ENCODE assay signal across 20 cellular contexts in genomic region chr11:59289356-59289755, GRCh38.
"Had no signal": no experiment of that assay in that cellular context is flagged by ENCODE, and none has a peak within 500 bp of the region (broad histone marks: within the 10 kb centered on the region; RNA-seq: fewer than 3 reads in every experiment).

No MANE protein-coding gene starts in this region.

- H3K27me3 ChIP-seq: breast epithelium, vagina had no signal

- DNase-seq: activated CD4-positive, alpha-beta T cell treated with anti-CD3 and anti-CD28 coated beads, Interleukin-2, amount 50 U/mL, for 1 hour; activated effector memory CD4-positive, alpha-beta T cell treated with anti-CD3 and anti-CD28 coated beads, Interleukin-2, amount 50 U/mL, for 16 hours; activated T-cell treated with anti-CD3 and anti-CD28 coated beads, Interleukin-2, amount 50 U/mL, for 72 hours; effector CD8-positive, alpha-beta T cell; esophagus squamous epithelium; left cardiac atrium; lower lobe of right lung; nucleus accumbens; posterior cingulate gyrus; stimulated activated CD8-positive, alpha-beta memory T cell treated with anti-CD3 and anti-CD28 coated beads, Interleukin-4, amount 100 ng/mL, for 48 hours; stimulated activated naive CD8-positive, alpha-beta T cell treated with anti-CD3 and anti-CD28 coated beads, Interleukin-15, Interleukin-2, amounts not matched to agents 100 U/mL and 50 U/mL, for 24 hours; substantia nigra; transverse colon had no signal

- H3K4me1 Mint-ChIP-seq: nephron had no signal

- H3K27ac ChIP-seq: breast epithelium, coronary artery, esophagus squamous epithelium, hepatocyte, lower lobe of right lung, transverse colon, vagina had no signal

- H3K9me3 ChIP-seq: breast epithelium, esophagus squamous epithelium, lower lobe of right lung, transverse colon, vagina had no signal

- H3K36me3 ChIP-seq: breast epithelium, esophagus squamous epithelium, lower lobe of right lung, transverse colon, vagina had no signal

- H3K36me3 Mint-ChIP-seq: activated naive CD4-positive, alpha-beta T cell treated with anti-CD3 and anti-CD28 coated beads, Interleukin-2, amount 50 U/mL, for 24 hours had no signal

- H3K9me3 Mint-ChIP-seq: activated naive CD4-positive, alpha-beta T cell treated with anti-CD3 and anti-CD28 coated beads, Interleukin-2, amount 50 U/mL, for 24 hours; nephron; T-helper 2 cell treated with Interferon-gamma antibody and Interleukin-4, amounts not matched to agents 5 μg/mL and 100 μg/mL, for 36 hours had no signal

- H3K4me3 Mint-ChIP-seq: activated naive CD4-positive, alpha-beta T cell treated with anti-CD3 and anti-CD28 coated beads, Interleukin-2, amount 50 U/mL, for 24 hours; activated T-cell treated with anti-CD3 and anti-CD28 coated beads, Interleukin-2, amount 50 U/mL, for 72 hours; nephron; T-helper 2 cell treated with Interferon-gamma antibody and Interleukin-4, amounts not matched to agents 5 μg/mL and 100 μg/mL, for 36 hours had no signal

- H3K4me3 ChIP-seq: breast epithelium, coronary artery, esophagus squamous epithelium, hepatocyte, lower lobe of right lung, transverse colon, vagina had no signal

- ATAC-seq: activated T-cell treated with anti-CD3 and anti-CD28 coated beads, Interleukin-2, amount 50 U/mL, for 72 hours; left cardiac atrium; stimulated activated naive CD8-positive, alpha-beta T cell treated with anti-CD3 and anti-CD28 coated beads, Interleukin-15, Interleukin-2, amounts not matched to agents 100 U/mL and 50 U/mL, for 24 hours had no signal

- H3K27ac Mint-ChIP-seq: activated naive CD4-positive, alpha-beta T cell treated with anti-CD3 and anti-CD28 coated beads, Interleukin-2, amount 50 U/mL, for 24 hours; activated T-cell treated with anti-CD3 and anti-CD28 coated beads, Interleukin-2, amount 50 U/mL, for 72 hours; nephron; T-helper 2 cell treated with Interferon-gamma antibody and Interleukin-4, amounts not matched to agents 5 μg/mL and 100 μg/mL, for 36 hours had no signal
